ENCODE assay signal across 21 cellular contexts in the genomic region with DNA sequence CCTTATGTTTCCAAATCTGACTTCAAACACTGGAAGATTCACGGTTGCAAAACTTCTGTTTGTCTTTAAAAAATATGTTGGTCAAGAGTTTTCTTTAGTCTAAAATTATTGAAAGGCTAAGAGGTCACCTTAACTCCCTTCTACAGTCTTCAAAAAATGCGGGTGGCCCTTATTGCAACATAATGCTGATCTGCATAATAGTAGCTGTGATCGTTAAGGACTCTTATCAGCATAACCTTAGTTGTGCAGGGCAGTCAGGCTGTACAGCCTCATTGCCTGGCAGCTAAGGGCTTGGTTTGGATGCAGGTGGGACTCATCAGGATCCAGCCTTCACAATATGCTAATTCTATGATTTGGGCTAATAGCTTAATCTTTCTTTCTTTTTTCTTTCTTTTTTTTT. TPM values are rescaled to one million over a fixed set of nuclear protein-coding genes. Genes with fewer than 3 reads are reported as not detected.
DNase-seq lines count a peak whose midpoint lies in the region; ATAC-seq and TF ChIP-seq lines count a peak whose summit lies in the region.
"Had no signal": no experiment of that assay in that cellular context is flagged by ENCODE, and none has a peak within 500 bp of the region (broad histone marks: within the 10 kb centered on the region; RNA-seq: fewer than 3 reads in every experiment).

No MANE protein-coding gene starts in this region.

- WGBS in heart left ventricle, 4 donors: 41 to 50% (median 44%) methylated on average over 3 of the region's 3 CpGs
- 45 to 62% methylated on average over 3 of the region's 3 CpGs for WGBS in lung, 2 donors
- 47 to 48% methylated on average over 3 of the region's 3 CpGs for WGBS in upper lobe of left lung, 2 donors
- WGBS in endodermal cell (ENCODE audit: insufficient coverage in 1 of 2, insufficient read length in 1 of 2), 2 experiments: 94 to 96% methylated on average over 2 to 3 of the region's 3 CpGs

- H3K9me3 ChIP-seq in heart left ventricle: no peaks in the 10 kb centered on the region
- H3K9me3 ChIP-seq in lung (ENCODE audit: control insufficient read depth in 2 of 2, insufficient read depth in 1 of 2, low read length in 1 of 2): no peaks in the 10 kb centered on the region
- H3K9me3 ChIP-seq in upper lobe of left lung: no peaks in the 10 kb centered on the region
- H3K9me3 ChIP-seq in endodermal cell (ENCODE audit: control insufficient read depth, low read length): no peaks in the 10 kb centered on the region
- H3K9me3 ChIP-seq: MG63 had no signal

- peaks cover 2% of the 10 kb centered on the region for H3K9me3 Mint-ChIP-seq in endodermal cell
- no peaks in the 10 kb centered on the region for H3K9me3 Mint-ChIP-seq in nephron progenitor cell
- H3K9me3 Mint-ChIP-seq: CD8-positive, alpha-beta T cell; GM23338 had no signal

- TF ChIP-seq POLR2A in heart left ventricle (IDR thresholded peaks at IDR 0.05) (no peak), upper lobe of left lung (IDR thresholded peaks at IDR 0.05) (no peak)

- H3K4me1 ChIP-seq in heart left ventricle: peaks cover 0 to 11% (median 1%) of the 10 kb centered on the region in 12 donors
- peaks cover 2% of the 10 kb centered on the region in 2 donors for H3K4me1 ChIP-seq in lung (ENCODE audit: control insufficient read depth in 2 of 2, insufficient read depth in 2 of 2, low read length in 2 of 2)
- H3K4me1 ChIP-seq in upper lobe of left lung: peaks cover 0 to 16% (median 8%) of the 10 kb centered on the region in 4 donors
- no peaks in the 10 kb centered on the region for H3K4me1 ChIP-seq in endodermal cell (ENCODE audit: control insufficient read depth, insufficient read depth, low read length)

- ATAC-seq in Right ventricle myocardium inferior (peak; percentile 52), heart left ventricle (peak in 3 of 4 donors; percentile 40 to 86 (median 83)), lung (ENCODE audit: insufficient read depth, low FRiP score) (peak; percentile 70), upper lobe of left lung (ENCODE audit: low FRiP score in 2 of 2) (peak; percentile 64 to 88)
- ATAC-seq: CD8-positive, alpha-beta T cell; Panc1 had no signal

- no peak overlapping the region for H3K27ac ChIP-seq in heart left ventricle
- H3K27ac ChIP-seq in lung (ENCODE audit: low read depth in 1 of 2, low read length in 1 of 2): no peak overlapping the region
- no peak overlapping the region for H3K27ac ChIP-seq in upper lobe of left lung
- no peak overlapping the region for H3K27ac ChIP-seq in dorsolateral prefrontal cortex
- no peak overlapping the region for H3K27ac ChIP-seq in endodermal cell (ENCODE audit: low read depth, low read length)
- H3K27ac ChIP-seq: 22Rv1, KMS-11 had no signal

- H3K36me3 ChIP-seq in heart left ventricle (peaks cover 0 to 53% (median 19%) of the 10 kb centered on the region in 9 donors), lung (ENCODE audit: control insufficient read depth in 2 of 2, insufficient read depth in 2 of 2, low read length in 2 of 2) (peaks cover 1 to 12% of the 10 kb centered on the region in 2 donors), upper lobe of left lung (no peaks in the 10 kb centered on the region), endodermal cell (ENCODE audit: control insufficient read depth, insufficient read depth, low read length) (peaks cover 49% of the 10 kb centered on the region)
- H3K36me3 ChIP-seq: MG63 had no signal

- no peak for DNase-seq in Right ventricle myocardium inferior (ENCODE audit: missing footprints)
- no peak for DNase-seq in cardiac septum (ENCODE audit: low spot score)
- no peak for DNase-seq in heart left ventricle
- peak; percentile 56 for DNase-seq in lung (ENCODE audit: low spot score)
- DNase-seq in upper lobe of left lung: peak in 1 of 2 donors; percentile 72
- no peak for DNase-seq in dorsolateral prefrontal cortex
- DNase-seq in endodermal cell: no peak
- DNase-seq in nephron progenitor cell: no peak
- DNase-seq: CD8-positive, alpha-beta T cell; DND-41; GDM1; MG63; NCI-H1092 treated with DMSO at 0.1 percent for 48 hours; NCI-H1694; NCI-H2107; NCI-H345; NCI-H774 had no signal

- no peak overlapping the region for H3K4me3 ChIP-seq in heart left ventricle
- no peak overlapping the region for H3K4me3 ChIP-seq in lung
- H3K4me3 ChIP-seq in upper lobe of left lung: no peak overlapping the region
- H3K4me3 ChIP-seq in dorsolateral prefrontal cortex: no peak overlapping the region
- no peak overlapping the region for H3K4me3 ChIP-seq in endodermal cell (ENCODE audit: low read length)
- H3K4me3 ChIP-seq: GM23338, MG63 had no signal

- peak in 1 of 4 donors; percentile 26 for TF ChIP-seq EP300 in upper lobe of left lung (IDR thresholded peaks at IDR 0.05)

- H3K9ac ChIP-seq in endodermal cell (ENCODE audit: extremely low read depth, low read length, poor library complexity, severe bottlenecking): no peak overlapping the region
- H3K9ac ChIP-seq: KMS-11 had no signal

- peaks cover 13% of the 10 kb centered on the region for H3K4me1 Mint-ChIP-seq in endodermal cell
- H3K4me1 Mint-ChIP-seq in nephron progenitor cell: peaks cover 6% of the 10 kb centered on the region

- peaks cover 46% of the 10 kb centered on the region for H3K36me3 Mint-ChIP-seq in endodermal cell (ENCODE audit: low read depth)
- H3K36me3 Mint-ChIP-seq in nephron progenitor cell (ENCODE audit: low read depth): peaks cover 78% of the 10 kb centered on the region
- H3K36me3 Mint-ChIP-seq: CD8-positive, alpha-beta T cell had no signal

- H3K27ac Mint-ChIP-seq in endodermal cell: no peak overlapping the region
- no peak overlapping the region for H3K27ac Mint-ChIP-seq in nephron progenitor cell
- H3K27ac Mint-ChIP-seq: CD8-positive, alpha-beta T cell; GM23338 had no signal

- H3K27me3 Mint-ChIP-seq in endodermal cell (ENCODE audit: insufficient read depth): no peaks in the 10 kb centered on the region
- H3K27me3 Mint-ChIP-seq in nephron progenitor cell (ENCODE audit: low read depth, poor library complexity): no peaks in the 10 kb centered on the region

- intact Hi-C loops in Right ventricle myocardium inferior (cut with DNase I): no loop called here
- intact Hi-C loops in cardiac septum (cut with DNase I): no loop called here
- intact Hi-C loops in heart left ventricle (cut with DNase I): loop anchor here in 1 of 10 donors (5.0 kb wide), 1 partner anchor 133 kb away; no protein-coding TSS in a partner anchor
- intact Hi-C loops in dorsolateral prefrontal cortex (cut with DNase I): no loop called here

- TF ChIP-seq CTCF in heart left ventricle (IDR thresholded peaks at IDR 0.05) (no peak), lung (IDR thresholded peaks at IDR 0.05; ENCODE audit: control extremely low read depth, extremely low read depth) (no peak), upper lobe of left lung (IDR thresholded peaks at IDR 0.05) (no peak), dorsolateral prefrontal cortex (IDR thresholded peaks at IDR 0.05 in 54 of 56, conservative IDR thresholded peaks at IDR 0.05 in 2 of 56; ENCODE audit: low read depth in 1 of 56, partially characterized antibody in 56 of 56) (no peak), endodermal cell (conservative IDR thresholded peaks at IDR 0.05) (no peak), nephron progenitor cell (IDR thresholded peaks at IDR 0.05) (no peak)

- H3K4me3 Mint-ChIP-seq in endodermal cell: no peak overlapping the region
- no peak overlapping the region for H3K4me3 Mint-ChIP-seq in nephron progenitor cell
- H3K4me3 Mint-ChIP-seq: CD8-positive, alpha-beta T cell; GM23338 had no signal

- no peaks in the 10 kb centered on the region for H3K27me3 ChIP-seq in heart left ventricle
- no peaks in the 10 kb centered on the region for H3K27me3 ChIP-seq in lung (ENCODE audit: control insufficient read depth, insufficient read depth)
- H3K27me3 ChIP-seq in upper lobe of left lung: no peaks in the 10 kb centered on the region
- H3K27me3 ChIP-seq in dorsolateral prefrontal cortex: peaks cover 0 to 7% (median 0%) of the 10 kb centered on the region in 45 donors
- no peaks in the 10 kb centered on the region for H3K27me3 ChIP-seq in endodermal cell (ENCODE audit: control insufficient read depth, insufficient read depth, low read length, poor library complexity, severe bottlenecking)
- H3K27me3 ChIP-seq: MG63 had no signal

RNA-seq across cellular contexts. Expression of a gene that starts 15.0 kb away (rescaled TPM):
- total RNA-seq in Right ventricle myocardium inferior (45.0 TPM), cardiac septum (24.0 TPM), heart left ventricle (10 to 100 TPM; 28.0 to 66.7 (median 38.7) TPM), lung (10 to 100 TPM; 35.1 to 58.6 TPM), upper lobe of left lung (100 to 1,000 TPM in 1 of 6 donors, 10 to 100 TPM in 5; 18.4 to 109 (median 41.0) TPM), dorsolateral prefrontal cortex (10 to 100 TPM; 24.6 to 77.5 (median 52.2) TPM), endodermal cell (10 to 100 TPM; 25.4 to 27.2 TPM)
- polyA plus RNA-seq in heart left ventricle (10 to 100 TPM; 12.7 to 18.3 TPM), lung (10 to 100 TPM in 1 of 2 donors, 1 to 10 TPM in 1; 5.5 to 13.0 TPM)
- 9.4 TPM for polyA plus RNA-seq in endodermal cell (2013, experiment 1 of 2)
- 10.4 TPM for polyA plus RNA-seq in endodermal cell (2013, experiment 2 of 2)
